ENCODE assay signal across 1 cellular context in the genomic region with DNA sequence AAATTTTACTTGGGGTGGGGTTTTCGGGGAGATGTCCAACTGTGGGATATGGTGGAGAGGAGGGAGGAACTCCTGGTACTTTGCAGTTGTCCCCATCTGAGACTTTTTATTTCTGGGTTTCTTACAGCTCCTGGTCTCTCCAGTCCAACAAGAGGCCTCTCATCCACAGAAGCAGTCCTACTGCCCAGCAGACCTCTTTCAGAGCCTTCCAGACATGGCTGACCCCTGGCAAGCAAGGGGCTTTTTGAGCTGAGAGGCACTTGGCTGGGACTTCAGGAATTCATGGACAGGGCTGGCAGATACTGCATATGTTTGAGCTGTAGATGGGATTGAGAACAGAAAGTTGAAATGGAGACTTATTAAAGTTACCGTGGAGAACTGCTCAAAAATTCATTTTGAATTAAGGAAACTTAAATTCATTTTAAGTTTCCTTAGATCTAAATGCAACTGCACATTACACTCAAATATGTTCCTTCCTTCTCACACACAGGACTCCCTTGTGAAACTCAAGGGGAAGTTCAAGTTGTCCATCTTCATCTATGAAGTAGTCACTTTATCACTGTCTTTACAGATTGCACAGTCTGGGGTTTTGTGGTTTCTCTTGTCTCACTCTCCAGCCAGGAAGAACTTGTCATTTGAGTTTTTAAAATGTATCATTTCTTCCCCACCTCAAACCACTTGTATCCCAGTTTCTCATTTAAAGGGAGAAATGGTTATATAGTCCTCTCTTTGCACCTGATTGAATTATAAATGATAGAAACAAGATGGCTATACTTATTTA.
TF ChIP-seq lines count a peak whose summit lies in the region.

No MANE protein-coding gene starts in this region.

TF ChIP-seq in HepG2, 621 proteins besides CTCF, POLR2A, EP300 and RAD21:
- TF ChIP-seq, protein P1, sequence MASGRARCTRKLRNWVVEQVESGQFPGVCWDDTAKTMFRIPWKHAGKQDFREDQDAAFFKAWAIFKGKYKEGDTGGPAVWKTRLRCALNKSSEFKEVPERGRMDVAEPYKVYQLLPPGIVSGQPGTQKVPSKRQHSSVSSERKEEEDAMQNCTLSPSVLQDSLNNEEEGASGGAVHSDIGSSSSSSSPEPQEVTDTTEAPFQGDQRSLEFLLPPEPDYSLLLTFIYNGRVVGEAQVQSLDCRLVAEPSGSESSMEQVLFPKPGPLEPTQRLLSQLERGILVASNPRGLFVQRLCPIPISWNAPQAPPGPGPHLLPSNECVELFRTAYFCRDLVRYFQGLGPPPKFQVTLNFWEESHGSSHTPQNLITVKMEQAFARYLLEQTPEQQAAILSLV (CRISPR knock-in tag; IDR thresholded peaks at IDR 0.05; ENCODE audit: borderline replicate concordance), result no peak
- no peak for TF ChIP-seq RBM22 (optimal IDR thresholded peaks at IDR 0.05; ENCODE audit: low read length)
- TF ChIP-seq TBL1XR1 (IDR thresholded peaks at IDR 0.05; ENCODE audit: borderline replicate concordance, low read length, partially characterized antibody), result no peak
- TF ChIP-seq, protein P2, sequence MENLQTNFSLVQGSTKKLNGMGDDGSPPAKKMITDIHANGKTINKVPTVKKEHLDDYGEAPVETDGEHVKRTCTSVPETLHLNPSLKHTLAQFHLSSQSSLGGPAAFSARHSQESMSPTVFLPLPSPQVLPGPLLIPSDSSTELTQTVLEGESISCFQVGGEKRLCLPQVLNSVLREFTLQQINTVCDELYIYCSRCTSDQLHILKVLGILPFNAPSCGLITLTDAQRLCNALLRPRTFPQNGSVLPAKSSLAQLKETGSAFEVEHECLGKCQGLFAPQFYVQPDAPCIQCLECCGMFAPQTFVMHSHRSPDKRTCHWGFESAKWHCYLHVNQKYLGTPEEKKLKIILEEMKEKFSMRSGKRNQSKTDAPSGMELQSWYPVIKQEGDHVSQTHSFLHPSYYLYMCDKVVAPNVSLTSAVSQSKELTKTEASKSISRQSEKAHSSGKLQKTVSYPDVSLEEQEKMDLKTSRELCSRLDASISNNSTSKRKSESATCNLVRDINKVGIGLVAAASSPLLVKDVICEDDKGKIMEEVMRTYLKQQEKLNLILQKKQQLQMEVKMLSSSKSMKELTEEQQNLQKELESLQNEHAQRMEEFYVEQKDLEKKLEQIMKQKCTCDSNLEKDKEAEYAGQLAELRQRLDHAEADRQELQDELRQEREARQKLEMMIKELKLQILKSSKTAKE (CRISPR knock-in tag; IDR thresholded peaks at IDR 0.05; ENCODE audit: borderline replicate concordance), result no peak
- TF ChIP-seq IKZF1 (IDR thresholded peaks at IDR 0.05), result no peak
- TF ChIP-seq, protein P3, sequence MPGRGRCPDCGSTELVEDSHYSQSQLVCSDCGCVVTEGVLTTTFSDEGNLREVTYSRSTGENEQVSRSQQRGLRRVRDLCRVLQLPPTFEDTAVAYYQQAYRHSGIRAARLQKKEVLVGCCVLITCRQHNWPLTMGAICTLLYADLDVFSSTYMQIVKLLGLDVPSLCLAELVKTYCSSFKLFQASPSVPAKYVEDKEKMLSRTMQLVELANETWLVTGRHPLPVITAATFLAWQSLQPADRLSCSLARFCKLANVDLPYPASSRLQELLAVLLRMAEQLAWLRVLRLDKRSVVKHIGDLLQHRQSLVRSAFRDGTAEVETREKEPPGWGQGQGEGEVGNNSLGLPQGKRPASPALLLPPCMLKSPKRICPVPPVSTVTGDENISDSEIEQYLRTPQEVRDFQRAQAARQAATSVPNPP (CRISPR knock-in tag; IDR thresholded peaks at IDR 0.05), result no peak
- TF ChIP-seq, protein P4, sequence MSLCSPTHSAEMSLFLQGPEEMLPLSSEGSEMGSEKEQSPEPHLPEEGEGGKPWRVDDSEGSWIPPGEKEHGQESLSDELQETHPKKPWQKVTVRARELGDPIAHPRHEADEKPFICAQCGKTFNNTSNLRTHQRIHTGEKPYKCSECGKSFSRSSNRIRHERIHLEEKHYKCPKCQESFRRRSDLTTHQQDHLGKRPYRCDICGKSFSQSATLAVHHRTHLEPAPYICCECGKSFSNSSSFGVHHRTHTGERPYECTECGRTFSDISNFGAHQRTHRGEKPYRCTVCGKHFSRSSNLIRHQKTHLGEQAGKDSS (CRISPR knock-in tag; IDR thresholded peaks at IDR 0.05; ENCODE audit: borderline replicate concordance, low read depth), result no peak
- no peak for TF ChIP-seq SRY (CRISPR knock-in tag; IDR thresholded peaks at IDR 0.05)
- no peak for TF ChIP-seq ZNF367 (CRISPR knock-in tag; IDR thresholded peaks at IDR 0.05; ENCODE audit: borderline replicate concordance)
- TF ChIP-seq, protein P5, sequence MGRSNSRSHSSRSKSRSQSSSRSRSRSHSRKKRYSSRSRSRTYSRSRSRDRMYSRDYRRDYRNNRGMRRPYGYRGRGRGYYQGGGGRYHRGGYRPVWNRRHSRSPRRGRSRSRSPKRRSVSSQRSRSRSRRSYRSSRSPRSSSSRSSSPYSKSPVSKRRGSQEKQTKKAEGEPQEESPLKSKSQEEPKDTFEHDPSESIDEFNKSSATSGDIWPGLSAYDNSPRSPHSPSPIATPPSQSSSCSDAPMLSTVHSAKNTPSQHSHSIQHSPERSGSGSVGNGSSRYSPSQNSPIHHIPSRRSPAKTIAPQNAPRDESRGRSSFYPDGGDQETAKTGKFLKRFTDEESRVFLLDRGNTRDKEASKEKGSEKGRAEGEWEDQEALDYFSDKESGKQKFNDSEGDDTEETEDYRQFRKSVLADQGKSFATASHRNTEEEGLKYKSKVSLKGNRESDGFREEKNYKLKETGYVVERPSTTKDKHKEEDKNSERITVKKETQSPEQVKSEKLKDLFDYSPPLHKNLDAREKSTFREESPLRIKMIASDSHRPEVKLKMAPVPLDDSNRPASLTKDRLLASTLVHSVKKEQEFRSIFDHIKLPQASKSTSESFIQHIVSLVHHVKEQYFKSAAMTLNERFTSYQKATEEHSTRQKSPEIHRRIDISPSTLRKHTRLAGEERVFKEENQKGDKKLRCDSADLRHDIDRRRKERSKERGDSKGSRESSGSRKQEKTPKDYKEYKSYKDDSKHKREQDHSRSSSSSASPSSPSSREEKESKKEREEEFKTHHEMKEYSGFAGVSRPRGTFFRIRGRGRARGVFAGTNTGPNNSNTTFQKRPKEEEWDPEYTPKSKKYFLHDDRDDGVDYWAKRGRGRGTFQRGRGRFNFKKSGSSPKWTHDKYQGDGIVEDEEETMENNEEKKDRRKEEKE (IDR thresholded peaks at IDR 0.05), result no peak
- TF ChIP-seq ZNF501 (CRISPR knock-in tag; IDR thresholded peaks at IDR 0.05), result no peak
- TF ChIP-seq ZNF329 (CRISPR knock-in tag; IDR thresholded peaks at IDR 0.05; ENCODE audit: low read depth), result no peak
- no peak for TF ChIP-seq PAWR (CRISPR knock-in tag; IDR thresholded peaks at IDR 0.05; ENCODE audit: borderline replicate concordance)
- TF ChIP-seq, protein P6, sequence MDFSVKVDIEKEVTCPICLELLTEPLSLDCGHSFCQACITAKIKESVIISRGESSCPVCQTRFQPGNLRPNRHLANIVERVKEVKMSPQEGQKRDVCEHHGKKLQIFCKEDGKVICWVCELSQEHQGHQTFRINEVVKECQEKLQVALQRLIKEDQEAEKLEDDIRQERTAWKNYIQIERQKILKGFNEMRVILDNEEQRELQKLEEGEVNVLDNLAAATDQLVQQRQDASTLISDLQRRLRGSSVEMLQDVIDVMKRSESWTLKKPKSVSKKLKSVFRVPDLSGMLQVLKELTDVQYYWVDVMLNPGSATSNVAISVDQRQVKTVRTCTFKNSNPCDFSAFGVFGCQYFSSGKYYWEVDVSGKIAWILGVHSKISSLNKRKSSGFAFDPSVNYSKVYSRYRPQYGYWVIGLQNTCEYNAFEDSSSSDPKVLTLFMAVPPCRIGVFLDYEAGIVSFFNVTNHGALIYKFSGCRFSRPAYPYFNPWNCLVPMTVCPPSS (IDR thresholded peaks at IDR 0.05), result no peak
- TF ChIP-seq, protein P7, sequence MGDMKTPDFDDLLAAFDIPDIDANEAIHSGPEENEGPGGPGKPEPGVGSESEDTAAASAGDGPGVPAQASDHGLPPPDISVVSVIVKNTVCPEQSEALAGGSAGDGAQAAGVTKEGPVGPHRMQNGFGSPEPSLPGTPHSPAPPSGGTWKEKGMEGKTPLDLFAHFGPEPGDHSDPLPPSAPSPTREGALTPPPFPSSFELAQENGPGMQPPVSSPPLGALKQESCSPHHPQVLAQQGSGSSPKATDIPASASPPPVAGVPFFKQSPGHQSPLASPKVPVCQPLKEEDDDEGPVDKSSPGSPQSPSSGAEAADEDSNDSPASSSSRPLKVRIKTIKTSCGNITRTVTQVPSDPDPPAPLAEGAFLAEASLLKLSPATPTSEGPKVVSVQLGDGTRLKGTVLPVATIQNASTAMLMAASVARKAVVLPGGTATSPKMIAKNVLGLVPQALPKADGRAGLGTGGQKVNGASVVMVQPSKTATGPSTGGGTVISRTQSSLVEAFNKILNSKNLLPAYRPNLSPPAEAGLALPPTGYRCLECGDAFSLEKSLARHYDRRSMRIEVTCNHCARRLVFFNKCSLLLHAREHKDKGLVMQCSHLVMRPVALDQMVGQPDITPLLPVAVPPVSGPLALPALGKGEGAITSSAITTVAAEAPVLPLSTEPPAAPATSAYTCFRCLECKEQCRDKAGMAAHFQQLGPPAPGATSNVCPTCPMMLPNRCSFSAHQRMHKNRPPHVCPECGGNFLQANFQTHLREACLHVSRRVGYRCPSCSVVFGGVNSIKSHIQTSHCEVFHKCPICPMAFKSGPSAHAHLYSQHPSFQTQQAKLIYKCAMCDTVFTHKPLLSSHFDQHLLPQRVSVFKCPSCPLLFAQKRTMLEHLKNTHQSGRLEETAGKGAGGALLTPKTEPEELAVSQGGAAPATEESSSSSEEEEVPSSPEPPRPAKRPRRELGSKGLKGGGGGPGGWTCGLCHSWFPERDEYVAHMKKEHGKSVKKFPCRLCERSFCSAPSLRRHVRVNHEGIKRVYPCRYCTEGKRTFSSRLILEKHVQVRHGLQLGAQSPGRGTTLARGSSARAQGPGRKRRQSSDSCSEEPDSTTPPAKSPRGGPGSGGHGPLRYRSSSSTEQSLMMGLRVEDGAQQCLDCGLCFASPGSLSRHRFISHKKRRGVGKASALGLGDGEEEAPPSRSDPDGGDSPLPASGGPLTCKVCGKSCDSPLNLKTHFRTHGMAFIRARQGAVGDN (CRISPR knock-in tag; IDR thresholded peaks at IDR 0.05), result no peak
- no peak for TF ChIP-seq ZBTB20 (CRISPR knock-in tag; IDR thresholded peaks at IDR 0.05; ENCODE audit: borderline replicate concordance, low read depth)
- TF ChIP-seq MED8 (CRISPR knock-in tag; IDR thresholded peaks at IDR 0.05; ENCODE audit: insufficient replicate concordance), result no peak
- TF ChIP-seq KDM3A (CRISPR knock-in tag; IDR thresholded peaks at IDR 0.05; ENCODE audit: low read depth), result no peak
- TF ChIP-seq ZNF180 (CRISPR knock-in tag; IDR thresholded peaks at IDR 0.05; ENCODE audit: borderline replicate concordance, low read depth), result no peak
